ENCODE assay signal across 24 cellular contexts in the genomic region with DNA sequence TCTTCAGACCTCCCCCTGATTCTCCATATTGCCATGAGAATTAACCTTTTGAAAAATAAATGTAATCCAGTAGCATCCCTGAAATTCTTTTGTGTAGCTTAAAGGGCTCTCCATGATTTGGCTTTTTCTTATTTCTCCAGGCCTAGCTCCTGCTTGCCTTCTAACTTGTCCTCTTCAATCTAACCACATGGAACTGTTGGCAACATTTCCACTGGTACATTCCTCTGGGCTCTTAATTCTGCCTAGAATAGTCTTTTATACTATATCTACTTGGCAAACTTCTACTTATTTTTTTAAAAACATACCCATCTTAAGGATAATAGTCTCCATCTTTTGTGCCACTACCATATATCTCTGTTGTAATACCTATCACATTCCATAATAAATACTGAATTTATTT.
"Had no signal": no experiment of that assay in that cellular context is flagged by ENCODE, and none has a peak within 500 bp of the region (broad histone marks: within the 10 kb centered on the region; RNA-seq: fewer than 3 reads in every experiment).

No MANE protein-coding gene starts in this region.

- ATAC-seq: activated CD4-positive, CD25-positive, alpha-beta regulatory T cell treated with anti-CD3 and anti-CD28 coated beads, Interleukin-2, amount 50 U/mL, for 24 hours; activated CD8-positive, alpha-beta T cell treated with anti-CD3 and anti-CD28 coated beads for 36 hours had no signal

- DNase-seq: activated CD4-positive, alpha-beta T cell treated with anti-CD3 and anti-CD28 coated beads for 4 hours; activated CD8-positive, alpha-beta memory T cell treated with anti-CD3 and anti-CD28 coated beads, Interleukin-2, amount 50 U/mL, for 4 hours; activated CD8-positive, alpha-beta T cell treated with anti-CD3 and anti-CD28 coated beads for 36 hours; activated effector memory CD4-positive, alpha-beta T cell treated with Interleukin-2 at 50 U/mL for 16 hours; activated naive CD4-positive, alpha-beta T cell; amniotic stem cell; caudate nucleus; MG63; MV-4-11; NCI-H1092 treated with DMSO at 0.1 percent for 48 hours; NCI-H1417 treated with DMSO at 0.1 percent for 48 hours; NCI-H1694; NCI-H2029; NCI-H2107; NCI-H2171 treated with DMSO at 0.1 percent for 48 hours; NCI-H226; NCI-H526; NCI-H82; SJCRH30; SK-N-SH had no signal

- H3K4me3 ChIP-seq: ascending aorta, breast epithelium, MG63, SJCRH30 had no signal

- H3K27ac ChIP-seq: ascending aorta, breast epithelium, KMS-11, SJCRH30 had no signal
